In genomic region chr2:69184224-69184623, GRCh38 we compare ENCODE assay signal across 23 cellular contexts.
DNase-seq lines count a peak whose midpoint lies in the region; ATAC-seq and TF ChIP-seq lines count a peak whose summit lies in the region.
"Had no signal": no experiment of that assay in that cellular context is flagged by ENCODE, and none has a peak within 500 bp of the region (broad histone marks: within the 10 kb centered on the region; RNA-seq: fewer than 3 reads in every experiment).

No MANE protein-coding gene starts in this region.

- H3K36me3 ChIP-seq in breast epithelium = no peaks in the 10 kb centered on the region
- H3K36me3 ChIP-seq in WERI-Rb-1 = peaks cover 23% of the 10 kb centered on the region
- H3K36me3 ChIP-seq in tibial nerve = peaks cover 0 to 55% (median 0%) of the 10 kb centered on the region in 3 donors
- H3K36me3 ChIP-seq: BE2C, transverse colon had no signal

- TF ChIP-seq CTCF in breast epithelium (IDR thresholded peaks at IDR 0.05) = no peak
- TF ChIP-seq CTCF in MCF 10A (IDR thresholded peaks at IDR 0.05; ENCODE audit: unreplicated experiment) = no peak
- no peak for TF ChIP-seq CTCF in WERI-Rb-1 (IDR thresholded peaks at IDR 0.05; ENCODE audit: low read depth, low read length)
- TF ChIP-seq CTCF in tibial nerve (IDR thresholded peaks at IDR 0.05) = no peak

- H3K27me3 ChIP-seq in breast epithelium (no peaks in the 10 kb centered on the region), WERI-Rb-1 (ENCODE audit: insufficient read depth, low read depth, severe bottlenecking) (no peaks in the 10 kb centered on the region), tibial nerve (no peaks in the 10 kb centered on the region)
- H3K27me3 ChIP-seq: BE2C, gastroesophageal sphincter, transverse colon had no signal

- H3K9me3 Mint-ChIP-seq in MCF 10A (ENCODE audit: unreplicated experiment) = no peaks in the 10 kb centered on the region
- no peaks in the 10 kb centered on the region for H3K9me3 Mint-ChIP-seq in dendritic cell treated with granulocyte-macrophage colony-stimulating factor and Interleukin-4, amounts not matched to agents 40 ng/mL and 50 ng/mL, for 4 days
- H3K9me3 Mint-ChIP-seq: activated CD4-positive, alpha-beta T cell treated with anti-CD3 and anti-CD28 coated beads, Interleukin-2, amount 10 ng/mL, durations not matched to agents 24 days and 14 days; activated naive CD8-positive, alpha-beta T cell treated with anti-CD3 and anti-CD28 coated beads for 36 hours; brain; neural crest cell; T-cell had no signal

- TF ChIP-seq POLR2A in breast epithelium (IDR thresholded peaks at IDR 0.05) (no peak), tibial nerve (IDR thresholded peaks at IDR 0.05) (no peak)

- ATAC-seq in HG03039 (IDR thresholded peaks at IDR 0.05; ENCODE audit: unreplicated experiment) (no peak), HG03108 (IDR thresholded peaks at IDR 0.05; ENCODE audit: unreplicated experiment) (no peak)
- ATAC-seq: gastroesophageal sphincter, HCT116, T-cell had no signal

- H3K9me3 ChIP-seq in breast epithelium (no peaks in the 10 kb centered on the region), WERI-Rb-1 (ENCODE audit: severe bottlenecking) (no peaks in the 10 kb centered on the region), tibial nerve (no peaks in the 10 kb centered on the region)
- H3K9me3 ChIP-seq: BE2C, gastroesophageal sphincter, transverse colon had no signal

- POLR2A ChIA-PET in MCF 10A (lab: Yijun Ruan, JAX) = interaction anchor here (1.1 kb wide), 1 partner anchor 11 kb away, joined by 5 read pairs; no protein-coding TSS in a partner anchor

- no peak overlapping the region for H3K4me3 Mint-ChIP-seq in MCF 10A (ENCODE audit: unreplicated experiment)
- H3K4me3 Mint-ChIP-seq in dendritic cell treated with granulocyte-macrophage colony-stimulating factor and Interleukin-4, amounts not matched to agents 40 ng/mL and 50 ng/mL, for 4 days = no peak overlapping the region
- H3K4me3 Mint-ChIP-seq: activated CD4-positive, alpha-beta T cell treated with anti-CD3 and anti-CD28 coated beads, Interleukin-2, amount 10 ng/mL, durations not matched to agents 24 days and 14 days; activated naive CD8-positive, alpha-beta T cell treated with anti-CD3 and anti-CD28 coated beads for 36 hours; brain; neural crest cell; T-cell had no signal

- peaks cover 15% of the 10 kb centered on the region for H3K4me1 Mint-ChIP-seq in MCF 10A (ENCODE audit: insufficient read depth, unreplicated experiment)
- H3K4me1 Mint-ChIP-seq in dendritic cell treated with granulocyte-macrophage colony-stimulating factor and Interleukin-4, amounts not matched to agents 40 ng/mL and 50 ng/mL, for 4 days (ENCODE audit: low read depth) = peaks cover 14% of the 10 kb centered on the region
- H3K4me1 Mint-ChIP-seq: activated CD4-positive, alpha-beta T cell treated with anti-CD3 and anti-CD28 coated beads, Interleukin-2, amount 10 ng/mL, durations not matched to agents 24 days and 14 days; activated naive CD8-positive, alpha-beta T cell treated with anti-CD3 and anti-CD28 coated beads for 36 hours; neural crest cell; T-cell had no signal

- WGBS in tibial nerve, 2 donors = 77 to 88% methylated on average over 5 of the region's 5 CpGs

- H3K4me1 ChIP-seq in breast epithelium (no peaks in the 10 kb centered on the region), tibial nerve (peaks cover 0 to 11% (median 0%) of the 10 kb centered on the region in 4 donors)
- H3K4me1 ChIP-seq: BE2C had no signal

- BruUV-seq in MCF 10A (replicated peaks; lab: Mats Ljungman, UMichigan) = no TSS peak

- no peaks in the 10 kb centered on the region for H3K27me3 Mint-ChIP-seq in MCF 10A (ENCODE audit: insufficient read depth, unreplicated experiment)
- peaks cover 3% of the 10 kb centered on the region for H3K27me3 Mint-ChIP-seq in dendritic cell treated with granulocyte-macrophage colony-stimulating factor and Interleukin-4, amounts not matched to agents 40 ng/mL and 50 ng/mL, for 4 days
- H3K27me3 Mint-ChIP-seq: activated naive CD8-positive, alpha-beta T cell treated with anti-CD3 and anti-CD28 coated beads for 36 hours had no signal

- TF ChIP-seq EP300 in tibial nerve (IDR thresholded peaks at IDR 0.05) = no peak

- H3K27ac Mint-ChIP-seq in MCF 10A (ENCODE audit: low read depth, unreplicated experiment) = no peak overlapping the region
- H3K27ac Mint-ChIP-seq in dendritic cell treated with granulocyte-macrophage colony-stimulating factor and Interleukin-4, amounts not matched to agents 40 ng/mL and 50 ng/mL, for 4 days = peak overlapping the region; percentile 1
- H3K27ac Mint-ChIP-seq: activated CD4-positive, alpha-beta T cell treated with anti-CD3 and anti-CD28 coated beads, Interleukin-2, amount 10 ng/mL, durations not matched to agents 24 days and 14 days; activated naive CD8-positive, alpha-beta T cell treated with anti-CD3 and anti-CD28 coated beads for 36 hours; T-cell had no signal

- DNase-seq in breast epithelium (ENCODE audit: low spot score in 2 of 2) = peak in 1 of 2 donors; percentile 62
- DNase-seq in MCF 10A (ENCODE audit: unreplicated experiment) = no peak
- peak; percentile 51 for DNase-seq in myocyte (ENCODE audit: low read depth)
- DNase-seq in WERI-Rb-1 = no peak
- DNase-seq in tibial nerve (ENCODE audit: low spot score in 2 of 2) = no peak
- DNase-seq: 8988T; activated CD4-positive, alpha-beta T cell treated with anti-CD3 and anti-CD28 coated beads, Interleukin-2, amount 10 ng/mL, durations not matched to agents 24 days and 14 days; activated naive CD8-positive, alpha-beta T cell treated with anti-CD3 and anti-CD28 coated beads for 36 hours; BE2C; COR-L47; NCI-H1105; stimulated activated CD4-positive, alpha-beta T cell treated with anti-CD3 and anti-CD28 coated beads, Interleukin-2, amount 100 ng/mL, for 24 hours; stimulated activated naive CD4-positive, alpha-beta T cell; T-cell; transverse colon had no signal

- intact Hi-C loops in breast epithelium (cut with DNase I; ENCODE audit: low total_unique reads) (no loop called here), MCF 10A (cut with micrococcal nuclease) (no loop called here)
- intact Hi-C loops in dendritic cell treated with granulocyte-macrophage colony-stimulating factor and Interleukin-4, amounts not matched to agents 40 ng/mL and 50 ng/mL, for 4 days (cut with micrococcal nuclease) = no loop called here

- H3K36me3 Mint-ChIP-seq in MCF 10A (ENCODE audit: insufficient read depth, unreplicated experiment) = peaks cover 35% of the 10 kb centered on the region
- H3K36me3 Mint-ChIP-seq in dendritic cell treated with granulocyte-macrophage colony-stimulating factor and Interleukin-4, amounts not matched to agents 40 ng/mL and 50 ng/mL, for 4 days (ENCODE audit: low read depth) = no peaks in the 10 kb centered on the region
- H3K36me3 Mint-ChIP-seq: activated naive CD8-positive, alpha-beta T cell treated with anti-CD3 and anti-CD28 coated beads for 36 hours; T-cell had no signal

- H3K4me3 ChIP-seq in breast epithelium (no peak overlapping the region), WERI-Rb-1 (ENCODE audit: low read depth, low read length) (no peak overlapping the region), tibial nerve (no peak overlapping the region)
- H3K4me3 ChIP-seq: coronary artery, gastroesophageal sphincter, transverse colon had no signal

- H3K27ac ChIP-seq in breast epithelium = peak overlapping the region; percentile 63 to 84
- no peak overlapping the region for H3K27ac ChIP-seq in WERI-Rb-1
- no peak overlapping the region for H3K27ac ChIP-seq in tibial nerve
- H3K27ac ChIP-seq: transverse colon had no signal

- CTCF ChIA-PET in MCF 10A (lab: Yijun Ruan, JAX) = no interaction called here

Comparison
In these comparisons a context has a peak if more than half of its experiments do, and no peak if none do; other contexts are left out.
1. H3K27ac ChIP-seq: peak in breast epithelium (2 of 2); none in WERI-Rb-1 (single experiment) and tibial nerve (0 of 4).